Comparison of ENCODE assay signal across 1 cellular context in genomic region chr11:536841-537621, GRCh38.
A peak's percentile ranks its signal among the peaks of the same experiment; 100 is the strongest.
TF ChIP-seq lines count a peak whose summit lies in the region.

TSS of gene LRRC56 (plus strand) at chr11:537527. CDS start at chr11:540685, 3,158 bp downstream.

TF ChIP-seq in HepG2, 621 proteins besides CTCF, POLR2A, EP300 and RAD21 (continued from another document and continues in another):
- no peak for TF ChIP-seq CHD4 (IDR thresholded peaks at IDR 0.05; ENCODE audit: borderline replicate concordance, low read length)
- no peak for TF ChIP-seq PRDM10 (CRISPR knock-in tag; IDR thresholded peaks at IDR 0.05; ENCODE audit: low read depth)
- TF ChIP-seq NFYC (CRISPR knock-in tag; IDR thresholded peaks at IDR 0.05): 0 out of 2 replicates have a peak, but pooled peaks have one; percentile 12
- no peak for TF ChIP-seq NBN (conservative IDR thresholded peaks at IDR 0.05)
- TF ChIP-seq NR2F1 (CRISPR knock-in tag; IDR thresholded peaks at IDR 0.05): no peak
- TF ChIP-seq RARA (CRISPR knock-in tag; IDR thresholded peaks at IDR 0.05): 0 out of 2 replicates have a peak, but pooled peaks have one; percentile 18
- TF ChIP-seq ZNF468 (CRISPR knock-in tag; IDR thresholded peaks at IDR 0.05): peak; percentile 84; the same call in 1 of the 2 replicates
- TF ChIP-seq ZNF703 (CRISPR knock-in tag; IDR thresholded peaks at IDR 0.05; ENCODE audit: borderline replicate concordance): no peak
- TF ChIP-seq ELF4 (CRISPR knock-in tag; IDR thresholded peaks at IDR 0.05; ENCODE audit: borderline replicate concordance): no peak
- TF ChIP-seq ZNF496 (CRISPR knock-in tag; IDR thresholded peaks at IDR 0.05; ENCODE audit: insufficient replicate concordance): no peak
- no peak for TF ChIP-seq RFX5 (IDR thresholded peaks at IDR 0.05; ENCODE audit: low read depth, low read length)
- TF ChIP-seq FOXK2 (IDR thresholded peaks at IDR 0.05): no peak
- TF ChIP-seq ZBTB8A (CRISPR knock-in tag; IDR thresholded peaks at IDR 0.05; ENCODE audit: borderline replicate concordance, low read depth): no peak
- 0 out of 2 replicates have a peak, but pooled peaks have one; percentile 38 for TF ChIP-seq KMT2A (CRISPR knock-in tag; IDR thresholded peaks at IDR 0.05)
- no peak for TF ChIP-seq ZNF160 (CRISPR knock-in tag; IDR thresholded peaks at IDR 0.05)
- no peak for TF ChIP-seq SP4 (CRISPR knock-in tag; IDR thresholded peaks at IDR 0.05)
- no peak for TF ChIP-seq ZNF777 (CRISPR knock-in tag; IDR thresholded peaks at IDR 0.05)
- no peak for TF ChIP-seq ATRX (CRISPR knock-in tag; IDR thresholded peaks at IDR 0.05; ENCODE audit: borderline replicate concordance)
- no peak for TF ChIP-seq HOXA7 (CRISPR knock-in tag; IDR thresholded peaks at IDR 0.05)
- TF ChIP-seq ZZZ3 (CRISPR knock-in tag; IDR thresholded peaks at IDR 0.05; ENCODE audit: borderline replicate concordance): no peak
- TF ChIP-seq PRDM15 (CRISPR knock-in tag; IDR thresholded peaks at IDR 0.05): peak; percentile 22; the same call in 1 of the 2 replicates
- TF ChIP-seq ZBTB49 (CRISPR knock-in tag; IDR thresholded peaks at IDR 0.05; ENCODE audit: borderline replicate concordance): no peak
- no peak for TF ChIP-seq ZBTB7A (CRISPR knock-in tag; IDR thresholded peaks at IDR 0.05)
- no peak for TF ChIP-seq CEBPG (CRISPR knock-in tag; IDR thresholded peaks at IDR 0.05)
- TF ChIP-seq ZNF33B (CRISPR knock-in tag; IDR thresholded peaks at IDR 0.05): no peak
- TF ChIP-seq ZNF558 (CRISPR knock-in tag; IDR thresholded peaks at IDR 0.05; ENCODE audit: borderline replicate concordance): no peak
- peak in 1 of 2 experiments; percentile 56; a peak in 1 of 4 replicates for TF ChIP-seq KLF16 (CRISPR knock-in tag; IDR thresholded peaks at IDR 0.05)
- no peak for TF ChIP-seq TOPORS (CRISPR knock-in tag; IDR thresholded peaks at IDR 0.05)
- no peak for TF ChIP-seq ZFP91 (CRISPR knock-in tag; IDR thresholded peaks at IDR 0.05; ENCODE audit: borderline replicate concordance)
- no peak for TF ChIP-seq JUND (CRISPR knock-in tag; IDR thresholded peaks at IDR 0.05)
- TF ChIP-seq FOXO4 (CRISPR knock-in tag; conservative IDR thresholded peaks at IDR 0.05): no peak
- TF ChIP-seq U2AF1 (optimal IDR thresholded peaks at IDR 0.05; ENCODE audit: low read depth, low read length): no peak
- TF ChIP-seq ZNF782 (CRISPR knock-in tag; IDR thresholded peaks at IDR 0.05; ENCODE audit: borderline replicate concordance): no peak
- TF ChIP-seq ZFX (CRISPR knock-in tag; IDR thresholded peaks at IDR 0.05; ENCODE audit: low read depth): peak; percentile 37; the same call in 1 of the 2 replicates
- peak; percentile 63; the same call in 1 of the 2 replicates for TF ChIP-seq DNMT1 (CRISPR knock-in tag; IDR thresholded peaks at IDR 0.05)
- TF ChIP-seq FUBP1 (CRISPR knock-in tag; IDR thresholded peaks at IDR 0.05; ENCODE audit: borderline replicate concordance): no peak
- no peak for TF ChIP-seq ZNF12 (CRISPR knock-in tag; IDR thresholded peaks at IDR 0.05)
- no peak for TF ChIP-seq HOXA5 (CRISPR knock-in tag; IDR thresholded peaks at IDR 0.05)
- no peak for TF ChIP-seq KLF11 (CRISPR knock-in tag; IDR thresholded peaks at IDR 0.05)
- TF ChIP-seq IRF9 (CRISPR knock-in tag; IDR thresholded peaks at IDR 0.05; ENCODE audit: borderline replicate concordance): peak; percentile 40; the same call in 1 of the 2 replicates
- no peak for TF ChIP-seq EED (CRISPR knock-in tag; IDR thresholded peaks at IDR 0.05)
- TF ChIP-seq ZFYVE20 (CRISPR knock-in tag; IDR thresholded peaks at IDR 0.05; ENCODE audit: borderline replicate concordance, low read depth): no peak
- no peak for TF ChIP-seq ZSCAN20 (CRISPR knock-in tag; IDR thresholded peaks at IDR 0.05; ENCODE audit: borderline replicate concordance)
- TF ChIP-seq GMEB2 (CRISPR knock-in tag; IDR thresholded peaks at IDR 0.05; ENCODE audit: low read depth): no peak
- TF ChIP-seq ZNF713 (CRISPR knock-in tag; IDR thresholded peaks at IDR 0.05): no peak
